8 cellular contexts compared by ENCODE assay signal in the genomic region with DNA sequence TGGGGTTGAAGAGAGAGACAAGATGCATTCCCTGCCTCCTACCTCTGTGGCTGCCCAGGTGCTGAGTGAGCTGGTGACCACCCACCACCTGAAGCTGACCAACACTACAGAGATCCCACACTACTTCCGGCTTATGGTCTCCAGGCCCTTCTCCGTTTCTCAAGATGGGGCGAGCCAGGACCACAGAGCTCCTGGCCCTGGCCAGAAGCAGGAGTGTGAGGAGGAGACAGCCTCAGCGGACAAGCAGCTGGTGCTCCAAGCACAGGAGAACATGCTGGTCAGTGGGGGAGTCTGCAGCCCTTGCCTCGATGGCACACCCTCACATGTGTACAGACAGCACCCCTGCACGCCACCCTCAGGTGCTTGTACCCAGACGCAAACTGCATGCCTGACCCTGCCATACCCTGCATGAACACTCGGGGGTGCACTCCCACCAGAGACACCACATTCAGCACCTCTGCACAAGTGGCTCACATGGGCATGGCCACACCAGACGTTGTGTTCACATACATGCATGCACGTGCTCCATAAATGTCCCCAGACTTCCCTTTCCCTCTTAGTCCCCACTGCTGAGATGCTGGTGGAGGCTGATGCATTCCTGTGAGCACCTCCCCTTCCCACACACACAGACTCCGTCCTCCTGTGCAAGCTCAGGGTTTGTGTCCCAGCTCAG. TPM values are rescaled to one million over a fixed set of nuclear protein-coding genes. Genes with fewer than 3 reads are reported as not detected.
DNase-seq lines count a peak whose midpoint lies in the region; ATAC-seq and TF ChIP-seq lines count a peak whose summit lies in the region.

No MANE protein-coding gene starts in this region.

- ATAC-seq in GM21447 (IDR thresholded peaks at IDR 0.05; ENCODE audit: unreplicated experiment) (peak; percentile 75), left lobe of liver (peak; percentile 66)

- in situ Hi-C loops in mammary epithelial cell (cut with MboI; ENCODE audit: low sequenced_read_pairs in 2 of 2) = loop anchor here in 1 of 2 donors (25.0 kb wide), 1 partner anchor 369 kb away; a partner anchor contains a TSS

- H3K9ac ChIP-seq in KMS-11 (no peak overlapping the region), mammary epithelial cell (ENCODE audit: insufficient read depth, low read length) (no peak overlapping the region)

- H3K4me1 ChIP-seq in KMS-11 (ENCODE audit: low read depth, poor library complexity, severe bottlenecking) = no peaks in the 10 kb centered on the region
- no peaks in the 10 kb centered on the region for H3K4me1 ChIP-seq in mammary epithelial cell (ENCODE audit: insufficient read depth, low read length)

- intact Hi-C loops in mammary epithelial cell (cut with micrococcal nuclease) = loop anchor here (1.0 to 5.0 kb wide), 8 partner anchors 87 to 544 kb away; a partner anchor contains a TSS

- H2AFZ ChIP-seq in KMS-11 (ENCODE audit: low read depth) (no peak overlapping the region), mammary epithelial cell (ENCODE audit: low read depth, low read length) (no peak overlapping the region)

- TF ChIP-seq CTCF in KMS-11 (conservative IDR thresholded peaks at IDR 0.05; ENCODE audit: low read depth, low read length) = peak; percentile 57
- peak; percentile 96 for TF ChIP-seq CTCF in WERI-Rb-1 (IDR thresholded peaks at IDR 0.05; ENCODE audit: low read depth, low read length)
- peak; percentile 83 to 92 for TF ChIP-seq CTCF in mammary epithelial cell (conservative IDR thresholded peaks at IDR 0.05 in 1 of 2, IDR thresholded peaks at IDR 0.05 in 1 of 2; ENCODE audit: extremely low read depth in 1 of 2, insufficient read depth in 1 of 2, low read depth in 1 of 2, low read length in 2 of 2)

- no peaks in the 10 kb centered on the region for H3K27me3 ChIP-seq in KMS-11 (ENCODE audit: insufficient read depth, low read depth)
- H3K27me3 ChIP-seq in WERI-Rb-1 (ENCODE audit: insufficient read depth, low read depth, severe bottlenecking) = no peaks in the 10 kb centered on the region
- H3K27me3 ChIP-seq in mammary epithelial cell (ENCODE audit: insufficient read depth, low read length) = no peaks in the 10 kb centered on the region

- H3K4me3 ChIP-seq in KMS-11 (IDR thresholded peaks at IDR 0.05; ENCODE audit: insufficient read depth, low read depth, low read length) (no peak overlapping the region), WERI-Rb-1 (ENCODE audit: low read depth, low read length) (no peak overlapping the region), mammary epithelial cell (replicated peaks in 1 of 3; ENCODE audit: insufficient read depth in 1 of 3, low read depth in 2 of 3, low read length in 3 of 3) (no peak overlapping the region)

- no TSS peak for BruUV-seq in mammary epithelial cell (replicated peaks; lab: Mats Ljungman, UMichigan)

- DNase-seq in GDM1 (lab: John Stamatoyannopoulos, UW) = peak; percentile 64
- peak; percentile 78 for DNase-seq in WERI-Rb-1
- peak; percentile 43 for DNase-seq in mammary epithelial cell
- peak; percentile 86 for DNase-seq in left lobe of liver (ENCODE audit: low spot score)
- peak; percentile 37 to 57 (median 56) for DNase-seq in stimulated activated CD4-positive, alpha-beta T cell treated with anti-CD3 and anti-CD28 coated beads, TNF-alpha, amount 100 ng/mL, for 48 hours (ENCODE audit: low read depth in 3 of 3)
- no peak for DNase-seq in GOT3 (lab: John Stamatoyannopoulos, UW)

- H3K27ac ChIP-seq in KMS-11 (no peak overlapping the region), WERI-Rb-1 (no peak overlapping the region), mammary epithelial cell (ENCODE audit: insufficient read depth, low read depth, low read length) (no peak overlapping the region)

- H3K9me3 ChIP-seq in WERI-Rb-1 (ENCODE audit: severe bottlenecking) (no peaks in the 10 kb centered on the region), mammary epithelial cell (replicated peaks; ENCODE audit: insufficient read depth, low read length) (no peaks in the 10 kb centered on the region)

- 66% methylated on average over 8 of the region's 11 CpGs for WGBS in mammary epithelial cell (ENCODE audit: low coverage, missing lambda C conversion rate)

- no peaks in the 10 kb centered on the region for H3K79me2 ChIP-seq in KMS-11 (ENCODE audit: insufficient read depth, low read depth)
- no peaks in the 10 kb centered on the region for H3K79me2 ChIP-seq in mammary epithelial cell (ENCODE audit: insufficient read depth, low read length)

- H3K36me3 ChIP-seq in KMS-11 (ENCODE audit: insufficient read depth) (no peaks in the 10 kb centered on the region), WERI-Rb-1 (peaks cover 12% of the 10 kb centered on the region), mammary epithelial cell (ENCODE audit: insufficient read depth, low read length) (peaks cover 6% of the 10 kb centered on the region)

- CTCF ChIA-PET in mammary epithelial cell (lab: Charles Lee; ENCODE audit: low non-redundant PET) = interaction anchor here (0.6 to 1.1 kb wide), 5 partner anchors 15 to 180 kb away, joined by 3 to 7 read pairs (median 5); no protein-coding TSS in a partner anchor

- dilution Hi-C loops in mammary epithelial cell (cut with HindIII; ENCODE audit: low sequenced_read_pairs) = no loop called here

- H4K20me1 ChIP-seq in KMS-11 (ENCODE audit: insufficient read depth) (no peaks in the 10 kb centered on the region), mammary epithelial cell (ENCODE audit: insufficient read depth, low read length) (no peaks in the 10 kb centered on the region)

- H3K4me2 ChIP-seq in KMS-11 (no peak overlapping the region), mammary epithelial cell (ENCODE audit: insufficient read depth, low read depth, low read length) (no peak overlapping the region)

RNA-seq across cellular contexts. Expression of a gene that starts 19.0 kb away (rescaled TPM):
- 10 to 100 TPM; 24.8 to 62.4 TPM for total RNA-seq in mammary epithelial cell
- polyA plus RNA-seq in mammary epithelial cell = 76.5 TPM
- polyA minus RNA-seq in mammary epithelial cell = 36.4 TPM
- total RNA-seq in left lobe of liver = 479 TPM

RNA-seq across cellular contexts. Expression of a gene that starts 20.6 kb away (rescaled TPM):
- 10 to 100 TPM; 10.2 to 25.6 TPM for total RNA-seq in mammary epithelial cell
- 20.4 TPM for polyA plus RNA-seq in mammary epithelial cell
- 99.2 TPM for polyA minus RNA-seq in mammary epithelial cell
- 37.5 TPM for total RNA-seq in left lobe of liver

RNA-seq across cellular contexts. Expression of a gene that starts 47.5 kb away (rescaled TPM):
- total RNA-seq in mammary epithelial cell (10 to 100 TPM; 48.3 to 70.6 TPM), left lobe of liver (12.1 TPM)
- 36.4 TPM for polyA plus RNA-seq in mammary epithelial cell
- 31.9 TPM for polyA minus RNA-seq in mammary epithelial cell
